16 cellular contexts compared by ENCODE assay signal in genomic region chr22:17307566-17307965, GRCh38.
"Had no signal": no experiment of that assay in that cellular context is flagged by ENCODE, and none has a peak within 500 bp of the region (broad histone marks: within the 10 kb centered on the region; RNA-seq: fewer than 3 reads in every experiment).

No MANE protein-coding gene starts in this region.

- H3K27ac Mint-ChIP-seq: activated CD8-positive, alpha-beta memory T cell treated with anti-CD3 and anti-CD28 coated beads, Interleukin-2, amount 10 ng/mL, durations not matched to agents 7 days and 5 days; activated naive CD4-positive, alpha-beta T cell treated with anti-CD3 and anti-CD28 coated beads, Interleukin-2, amount 50 U/mL, for 24 hours; activated T-cell treated with anti-CD3 and anti-CD28 coated beads, Interleukin-2, amount 50 U/mL, for 24 hours; T-helper 2 cell treated with Interferon-gamma antibody and Interleukin-4, amounts not matched to agents 5 μg/mL and 100 μg/mL, for 36 hours had no signal

- H3K27me3 ChIP-seq: cardiac muscle cell, hepatocyte, tibial nerve had no signal

- H3K27ac ChIP-seq: cardiac muscle cell, hepatocyte, SJSA1, tibial nerve had no signal

- H2AFZ ChIP-seq: hepatocyte had no signal

- H3K36me3 ChIP-seq: cardiac muscle cell, SJSA1, tibial nerve had no signal

- H3K9me3 Mint-ChIP-seq: activated naive CD4-positive, alpha-beta T cell treated with anti-CD3 and anti-CD28 coated beads, Interleukin-2, amount 50 U/mL, for 24 hours; activated T-cell treated with anti-CD3 and anti-CD28 coated beads, Interleukin-2, amount 50 U/mL, for 24 hours; nephron; T-helper 2 cell treated with Interferon-gamma antibody and Interleukin-4, amounts not matched to agents 5 μg/mL and 100 μg/mL, for 36 hours had no signal

- DNase-seq: activated CD8-positive, alpha-beta memory T cell treated with anti-CD3 and anti-CD28 coated beads, Interleukin-2, amount 10 ng/mL, durations not matched to agents 7 days and 5 days; activated T-cell treated with anti-CD3 and anti-CD28 coated beads, Interleukin-2, amount 50 U/mL, for 24 hours; kidney glomerular epithelial cell; mesenchymal stem cell; stimulated activated CD4-positive, alpha-beta T cell treated with anti-CD3 and anti-CD28 coated beads, Interleukin-15, amount 100 ng/mL, for 24 hours; stimulated activated CD4-positive, alpha-beta T cell treated with anti-CD3 and anti-CD28 coated beads, Interleukin-4, amount 100 ng/mL, for 1 hour; stimulated activated naive CD4-positive, alpha-beta T cell; substantia nigra; SW 1271 had no signal

- H3K36me3 Mint-ChIP-seq: activated naive CD4-positive, alpha-beta T cell treated with anti-CD3 and anti-CD28 coated beads, Interleukin-2, amount 50 U/mL, for 24 hours had no signal

- H3K4me3 Mint-ChIP-seq: activated CD8-positive, alpha-beta memory T cell treated with anti-CD3 and anti-CD28 coated beads, Interleukin-2, amount 10 ng/mL, durations not matched to agents 7 days and 5 days; activated naive CD4-positive, alpha-beta T cell treated with anti-CD3 and anti-CD28 coated beads, Interleukin-2, amount 50 U/mL, for 24 hours; activated T-cell treated with anti-CD3 and anti-CD28 coated beads, Interleukin-2, amount 50 U/mL, for 24 hours; nephron; T-helper 2 cell treated with Interferon-gamma antibody and Interleukin-4, amounts not matched to agents 5 μg/mL and 100 μg/mL, for 36 hours had no signal

- H3K27me3 Mint-ChIP-seq: activated CD8-positive, alpha-beta memory T cell treated with anti-CD3 and anti-CD28 coated beads, Interleukin-2, amount 10 ng/mL, durations not matched to agents 7 days and 5 days; activated naive CD4-positive, alpha-beta T cell treated with anti-CD3 and anti-CD28 coated beads, Interleukin-2, amount 50 U/mL, for 24 hours; activated T-cell treated with anti-CD3 and anti-CD28 coated beads, Interleukin-2, amount 50 U/mL, for 24 hours had no signal

- H3K4me1 ChIP-seq: SJSA1, tibial nerve had no signal

- H3K79me2 ChIP-seq: hepatocyte had no signal

- H3K9me3 ChIP-seq: SJSA1, tibial nerve had no signal

- H3K4me2 ChIP-seq: hepatocyte had no signal

- H3K4me3 ChIP-seq: cardiac muscle cell, hepatocyte, SJSA1, tibial nerve had no signal
